In genomic region chr3:109336272-109336957, GRCh38 we compare ENCODE assay signal across 10 cellular contexts. TPM values are rescaled to one million over a fixed set of nuclear protein-coding genes. Genes with fewer than 3 reads are reported as not detected.
DNase-seq lines count a peak whose midpoint lies in the region; ATAC-seq and TF ChIP-seq lines count a peak whose summit lies in the region.
"Had no signal": no experiment of that assay in that cellular context is flagged by ENCODE, and none has a peak within 500 bp of the region (broad histone marks: within the 10 kb centered on the region; RNA-seq: fewer than 3 reads in every experiment).

No MANE protein-coding gene starts in this region.

- H3K9me3 ChIP-seq in mesodermal cell (ENCODE audit: control insufficient read depth, low read length), result no peaks in the 10 kb centered on the region
- H3K9me3 ChIP-seq in thoracic aorta, result no peaks in the 10 kb centered on the region

- H3K4me1 Mint-ChIP-seq in activated T-cell treated with anti-CD3 and anti-CD28 coated beads, Interleukin-2, amount 50 U/mL, for 24 hours (ENCODE audit: low read depth), result peaks cover 13% of the 10 kb centered on the region
- peaks cover 10% of the 10 kb centered on the region for H3K4me1 Mint-ChIP-seq in chondrocyte (ENCODE audit: low read depth)

- H3K4me3 Mint-ChIP-seq in activated T-cell treated with anti-CD3 and anti-CD28 coated beads, Interleukin-2, amount 50 U/mL, for 24 hours, result peak overlapping the region; percentile 74
- H3K4me3 Mint-ChIP-seq in chondrocyte (ENCODE audit: unreplicated experiment), result peak overlapping the region; percentile 72

- no peaks in the 10 kb centered on the region for H3K27me3 ChIP-seq in thoracic aorta (replicated peaks; ENCODE audit: insufficient read depth)

- peaks cover 45% of the 10 kb centered on the region for H3K27me3 Mint-ChIP-seq in activated T-cell treated with anti-CD3 and anti-CD28 coated beads, Interleukin-2, amount 50 U/mL, for 24 hours
- H3K27me3 Mint-ChIP-seq in chondrocyte (ENCODE audit: low read depth), result peaks cover 6% of the 10 kb centered on the region

- no peak overlapping the region for H3K27ac Mint-ChIP-seq in activated T-cell treated with anti-CD3 and anti-CD28 coated beads, Interleukin-2, amount 50 U/mL, for 24 hours
- H3K27ac Mint-ChIP-seq in chondrocyte (ENCODE audit: unreplicated experiment), result peak overlapping the region; percentile 7

- H3K9me3 Mint-ChIP-seq in activated T-cell treated with anti-CD3 and anti-CD28 coated beads, Interleukin-2, amount 50 U/mL, for 24 hours, result no peaks in the 10 kb centered on the region
- no peaks in the 10 kb centered on the region for H3K9me3 Mint-ChIP-seq in chondrocyte (ENCODE audit: low read depth)

- ATAC-seq in thoracic aorta (ENCODE audit: insufficient number of reproducible peaks, low FRiP score, low read depth), result peak; percentile 60

- H3K36me3 ChIP-seq in mesodermal cell (ENCODE audit: control insufficient read depth, insufficient read depth, low read length), result peaks cover 29% of the 10 kb centered on the region
- H3K36me3 ChIP-seq in thoracic aorta, result no peaks in the 10 kb centered on the region

- H3K4me3 ChIP-seq in mesodermal cell (ENCODE audit: extremely low read depth, insufficient read depth, low read length, poor library complexity, severe bottlenecking) (peak overlapping the region; percentile 69), thoracic aorta (peak overlapping the region; percentile 73)

- no peaks in the 10 kb centered on the region for H3K36me3 Mint-ChIP-seq in activated T-cell treated with anti-CD3 and anti-CD28 coated beads, Interleukin-2, amount 50 U/mL, for 24 hours (ENCODE audit: low read depth)
- no peaks in the 10 kb centered on the region for H3K36me3 Mint-ChIP-seq in chondrocyte (ENCODE audit: low read depth)

- peak; percentile 34 for DNase-seq in activated T-cell treated with anti-CD3 and anti-CD28 coated beads, Interleukin-2, amount 50 U/mL, for 24 hours
- no peak for DNase-seq in activated T-cell treated with anti-CD3 and anti-CD28 coated beads, Interleukin-2, amount 50 U/mL, for 1 hour
- no peak for DNase-seq in chondrocyte (ENCODE audit: low spot score)
- no peak for DNase-seq in thoracic aorta (ENCODE audit: low spot score)
- no peak for DNase-seq in inferior parietal cortex (ENCODE audit: extremely low spot score)
- no peak for DNase-seq in SW480 (ENCODE audit: low spot score)
- no peak for DNase-seq in globus pallidus (ENCODE audit: low spot score)

- peak overlapping the region; percentile 90 for H3K27ac ChIP-seq in mesodermal cell (ENCODE audit: low read depth, low read length, severe bottlenecking)
- H3K27ac ChIP-seq in thoracic aorta, result no peak overlapping the region

- TF ChIP-seq CTCF in chondrocyte (IDR thresholded peaks at IDR 0.05), result no peak
- no peak for TF ChIP-seq CTCF in thoracic aorta (IDR thresholded peaks at IDR 0.05)

- peaks cover 6% of the 10 kb centered on the region for H3K4me1 ChIP-seq in mesodermal cell (ENCODE audit: control insufficient read depth, insufficient read depth, low read length, poor library complexity, severe bottlenecking)
- peaks cover 0 to 4% of the 10 kb centered on the region in 2 donors for H3K4me1 ChIP-seq in thoracic aorta (ENCODE audit: control insufficient read depth in 1 of 2, low read depth in 2 of 2)

- WGBS in mesodermal cell (ENCODE audit: insufficient coverage in 2 of 2), 2 experiments, result 0 to 8% methylated on average over 7 to 12 of the region's 18 CpGs

RNA-seq across cellular contexts. Expression of gene DPPA4, which starts 0.9 kb away (rescaled TPM):
- total RNA-seq in chondrocyte (0.22 to 0.37 TPM (median 0.33 TPM) in 3 replicates), thoracic aorta (not detected)
- polyA plus RNA-seq in mesodermal cell (2013, experiment 1 of 2), result 68.3 TPM
- 69.9 TPM for polyA plus RNA-seq in mesodermal cell (2013, experiment 2 of 2)
- total RNA-seq: pulmonary artery endothelial cell had no signal
- polyA plus RNA-seq: BJ had no signal

RNA-seq across cellular contexts. Expression of gene DPPA2, which starts 20.1 kb away (rescaled TPM):
- total RNA-seq in chondrocyte (not detected in 3 replicates), thoracic aorta (not detected)
- 1.5 TPM for polyA plus RNA-seq in mesodermal cell (2013, experiment 1 of 2)
- 1.1 TPM for polyA plus RNA-seq in mesodermal cell (2013, experiment 2 of 2)
- total RNA-seq: pulmonary artery endothelial cell had no signal
- polyA plus RNA-seq: BJ had no signal
